30 cellular contexts compared by ENCODE assay signal in genomic region chr1:25185934-25186333, GRCh38.
"Had no signal": no experiment of that assay in that cellular context is flagged by ENCODE, and none has a peak within 500 bp of the region (broad histone marks: within the 10 kb centered on the region; RNA-seq: fewer than 3 reads in every experiment).

No MANE protein-coding gene starts in this region.

- H3K27me3 ChIP-seq: brain microvascular endothelial cell, gastrocnemius medialis had no signal

- H3K4me1 Mint-ChIP-seq: activated CD4-positive, alpha-beta memory T cell treated with anti-CD3 and anti-CD28 coated beads, Interleukin-2, amount 10 ng/mL, durations not matched to agents 7 days and 5 days; activated CD4-positive, alpha-beta T cell treated with anti-CD3 and anti-CD28 coated beads, Interleukin-2, amount 10 ng/mL, durations not matched to agents 7 days and 5 days; activated naive CD4-positive, alpha-beta T cell treated with anti-CD3 and anti-CD28 coated beads, Interleukin-2, amount 10 ng/mL, durations not matched to agents 7 days and 5 days; activated naive CD8-positive, alpha-beta T cell treated with anti-CD3 and anti-CD28 coated beads, Interleukin-2, amount 10 ng/mL, durations not matched to agents 7 days and 5 days had no signal

- H3K4me3 ChIP-seq: esophagus muscularis mucosa, gastrocnemius medialis had no signal

- H3K9me3 ChIP-seq: esophagus muscularis mucosa, gastrocnemius medialis had no signal

- DNase-seq: activated CD4-positive, alpha-beta memory T cell treated with anti-CD3 and anti-CD28 coated beads, Interleukin-2, amount 10 ng/mL, durations not matched to agents 7 days and 5 days; activated CD4-positive, alpha-beta T cell treated with anti-CD3 and anti-CD28 coated beads for 1 hour; activated CD4-positive, alpha-beta T cell treated with anti-CD3 and anti-CD28 coated beads for 4 hours; activated CD4-positive, alpha-beta T cell treated with anti-CD3 and anti-CD28 coated beads, Interleukin-2, amount 10 ng/mL, durations not matched to agents 7 days and 5 days; activated CD4-positive, alpha-beta T cell treated with anti-CD3 and anti-CD28 coated beads, Interleukin-2, amount 50 U/mL, for 4 hours; activated CD8-positive, alpha-beta memory T cell treated with anti-CD3 and anti-CD28 coated beads, Interleukin-2, amount 50 U/mL, for 48 hours; activated gamma-delta T cell; activated naive CD4-positive, alpha-beta T cell; activated naive CD4-positive, alpha-beta T cell treated with anti-CD3 and anti-CD28 coated beads, Interleukin-2, amount 10 ng/mL, durations not matched to agents 7 days and 5 days; activated naive CD8-positive, alpha-beta T cell treated with anti-CD3 and anti-CD28 coated beads, Interleukin-2, amount 10 ng/mL, durations not matched to agents 7 days and 5 days; activated T-cell treated with anti-CD3 and anti-CD28 coated beads for 4 hours; activated T-cell treated with anti-CD3 and anti-CD28 coated beads, Interleukin-2, amount 50 U/mL, for 24 hours; activated T-cell treated with anti-CD3 and anti-CD28 coated beads, Interleukin-2, amount 50 U/mL, for 72 hours; amniotic stem cell; anterior cingulate cortex; brain microvascular endothelial cell; caudate nucleus; cortex of kidney; dermis blood vessel endothelial cell; effector CD4-positive, alpha-beta T cell; effector memory CD8-positive, alpha-beta T cell; erythroblast; foreskin keratinocyte; gastrocnemius medialis; glutamatergic neuron; T-helper 2 cell had no signal

- H3K9me3 Mint-ChIP-seq: activated CD4-positive, alpha-beta memory T cell treated with anti-CD3 and anti-CD28 coated beads, Interleukin-2, amount 10 ng/mL, durations not matched to agents 7 days and 5 days; activated CD4-positive, alpha-beta T cell treated with anti-CD3 and anti-CD28 coated beads, Interleukin-2, amount 10 ng/mL, durations not matched to agents 7 days and 5 days; activated naive CD4-positive, alpha-beta T cell treated with anti-CD3 and anti-CD28 coated beads, Interleukin-2, amount 10 ng/mL, durations not matched to agents 7 days and 5 days; activated naive CD4-positive, alpha-beta T cell treated with anti-CD3 and anti-CD28 coated beads, Interleukin-2, amount 50 U/mL, for 72 hours; activated naive CD8-positive, alpha-beta T cell treated with anti-CD3 and anti-CD28 coated beads, Interleukin-2, amount 10 ng/mL, durations not matched to agents 7 days and 5 days; activated T-cell treated with anti-CD3 and anti-CD28 coated beads, Interleukin-2, amount 50 U/mL, for 24 hours; activated T-cell treated with anti-CD3 and anti-CD28 coated beads, Interleukin-2, amount 50 U/mL, for 72 hours; effector memory CD8-positive, alpha-beta T cell had no signal

- H3K4me1 ChIP-seq: esophagus muscularis mucosa, foreskin keratinocyte, gastrocnemius medialis had no signal

- ATAC-seq: activated naive CD4-positive, alpha-beta T cell treated with anti-CD3 and anti-CD28 coated beads, Interleukin-2, amount 50 U/mL, for 72 hours; activated T-cell treated with anti-CD3 and anti-CD28 coated beads, Interleukin-2, amount 50 U/mL, for 72 hours; effector memory CD8-positive, alpha-beta T cell; foreskin keratinocyte; gastrocnemius medialis had no signal

- H3K27me3 Mint-ChIP-seq: activated T-cell treated with anti-CD3 and anti-CD28 coated beads, Interleukin-2, amount 50 U/mL, for 24 hours had no signal

- H3K27ac Mint-ChIP-seq: activated CD4-positive, alpha-beta memory T cell treated with anti-CD3 and anti-CD28 coated beads, Interleukin-2, amount 10 ng/mL, durations not matched to agents 7 days and 5 days; activated CD4-positive, alpha-beta T cell treated with anti-CD3 and anti-CD28 coated beads, Interleukin-2, amount 10 ng/mL, durations not matched to agents 7 days and 5 days; activated naive CD4-positive, alpha-beta T cell treated with anti-CD3 and anti-CD28 coated beads, Interleukin-2, amount 10 ng/mL, durations not matched to agents 7 days and 5 days; activated naive CD4-positive, alpha-beta T cell treated with anti-CD3 and anti-CD28 coated beads, Interleukin-2, amount 50 U/mL, for 72 hours; activated naive CD8-positive, alpha-beta T cell treated with anti-CD3 and anti-CD28 coated beads, Interleukin-2, amount 10 ng/mL, durations not matched to agents 7 days and 5 days; activated T-cell treated with anti-CD3 and anti-CD28 coated beads, Interleukin-2, amount 50 U/mL, for 24 hours; activated T-cell treated with anti-CD3 and anti-CD28 coated beads, Interleukin-2, amount 50 U/mL, for 72 hours had no signal

- H3K4me3 Mint-ChIP-seq: activated CD4-positive, alpha-beta memory T cell treated with anti-CD3 and anti-CD28 coated beads, Interleukin-2, amount 10 ng/mL, durations not matched to agents 7 days and 5 days; activated CD4-positive, alpha-beta T cell treated with anti-CD3 and anti-CD28 coated beads, Interleukin-2, amount 10 ng/mL, durations not matched to agents 7 days and 5 days; activated naive CD4-positive, alpha-beta T cell treated with anti-CD3 and anti-CD28 coated beads, Interleukin-2, amount 10 ng/mL, durations not matched to agents 7 days and 5 days; activated naive CD8-positive, alpha-beta T cell treated with anti-CD3 and anti-CD28 coated beads, Interleukin-2, amount 10 ng/mL, durations not matched to agents 7 days and 5 days; activated T-cell treated with anti-CD3 and anti-CD28 coated beads, Interleukin-2, amount 50 U/mL, for 24 hours; activated T-cell treated with anti-CD3 and anti-CD28 coated beads, Interleukin-2, amount 50 U/mL, for 72 hours; effector memory CD8-positive, alpha-beta T cell had no signal

- H3K36me3 Mint-ChIP-seq: activated naive CD4-positive, alpha-beta T cell treated with anti-CD3 and anti-CD28 coated beads, Interleukin-2, amount 10 ng/mL, durations not matched to agents 7 days and 5 days; activated naive CD4-positive, alpha-beta T cell treated with anti-CD3 and anti-CD28 coated beads, Interleukin-2, amount 50 U/mL, for 72 hours; activated naive CD8-positive, alpha-beta T cell treated with anti-CD3 and anti-CD28 coated beads, Interleukin-2, amount 10 ng/mL, durations not matched to agents 7 days and 5 days had no signal

- FAIRE-seq: astrocyte, colon had no signal

- H3K36me3 ChIP-seq: brain microvascular endothelial cell, esophagus muscularis mucosa, gastrocnemius medialis had no signal

- H3K27ac ChIP-seq: brain microvascular endothelial cell, esophagus muscularis mucosa, foreskin keratinocyte, gastrocnemius medialis had no signal
